Comparison of ENCODE assay signal across 10 cellular contexts in genomic region chr2:238127165-238128060, GRCh38. TPM values are rescaled to one million over a fixed set of nuclear protein-coding genes. Genes with fewer than 3 reads are reported as not detected.
DNase-seq lines count a peak whose midpoint lies in the region; ATAC-seq lines count a peak whose summit lies in the region.
"Had no signal": no experiment of that assay in that cellular context is flagged by ENCODE, and none has a peak within 500 bp of the region (broad histone marks: within the 10 kb centered on the region; RNA-seq: fewer than 3 reads in every experiment).

No MANE protein-coding gene starts in this region.

- peak overlapping the region; percentile 47 for H3K14ac ChIP-seq in neuronal stem cell (ENCODE audit: low read length)

- peak overlapping the region; percentile 92 for H3K18ac ChIP-seq in neuronal stem cell (ENCODE audit: low read length)

- peaks cover 8% of the 10 kb centered on the region for H3K79me1 ChIP-seq in neuronal stem cell (ENCODE audit: low read depth, low read length)

- peak overlapping the region; percentile 81 for H2AFZ ChIP-seq in neuronal stem cell (ENCODE audit: low read length)

- H2BK5ac ChIP-seq in neuronal stem cell (ENCODE audit: low read length) = peak overlapping the region; percentile 90

- peak overlapping the region; percentile 83 for H2BK15ac ChIP-seq in neuronal stem cell (ENCODE audit: low read length)

- no peak overlapping the region for H3K4me3 ChIP-seq in neuronal stem cell (ENCODE audit: low read length in 2 of 2)

- peak overlapping the region; percentile 41 for H2BK12ac ChIP-seq in neuronal stem cell (ENCODE audit: low read length)

- H2AK5ac ChIP-seq in neuronal stem cell (ENCODE audit: low read depth, low read length) = peak overlapping the region; percentile 94

- H3K4me1 ChIP-seq in neuronal stem cell (ENCODE audit: control insufficient read depth in 2 of 2, insufficient read depth in 1 of 2, low read depth in 1 of 2, low read length in 2 of 2) = peaks cover 2 to 5% of the 10 kb centered on the region in 2 donors

- H3K23ac ChIP-seq in neuronal stem cell (ENCODE audit: low read depth, low read length, poor library complexity) = peak overlapping the region; percentile 30

- no peak overlapping the region for H4K8ac ChIP-seq in neuronal stem cell (ENCODE audit: low read depth, low read length)

- H3K9me3 ChIP-seq in neuronal stem cell (replicated peaks in 1 of 2; ENCODE audit: control insufficient read depth in 2 of 2, insufficient read depth in 1 of 2, low read depth in 1 of 2, low read length in 2 of 2) = peaks cover 0 to 5% of the 10 kb centered on the region in 2 donors

- H3K4ac ChIP-seq in neuronal stem cell (ENCODE audit: low read length) = peak overlapping the region; percentile 53

- H3K9ac ChIP-seq in neuronal stem cell (ENCODE audit: low read depth, low read length, poor library complexity) = peak overlapping the region; percentile 27

- no peak overlapping the region for H4K91ac ChIP-seq in neuronal stem cell (ENCODE audit: low read depth, low read length, poor library complexity)

- no peak overlapping the region for H3K27ac ChIP-seq in neuronal stem cell (replicated peaks; ENCODE audit: low read length)

- H3K4me2 ChIP-seq in neuronal stem cell (ENCODE audit: insufficient read depth, low read length, poor library complexity, severe bottlenecking) = no peak overlapping the region

- no CpG with 5 or more reads among the region's 36 CpGs for WGBS in neuronal stem cell (ENCODE audit: extremely low coverage in 2 of 2, insufficient read length in 2 of 2, insufficient replicate concordance in 1 of 2), 2 donors

- peak overlapping the region; percentile 11 for H2BK120ac ChIP-seq in neuronal stem cell (ENCODE audit: low read depth, low read length)

- peak; percentile 59 for DNase-seq in Daoy (ENCODE audit: low read depth)
- DNase-seq in epidermal melanocyte (ENCODE audit: insufficient read length, low spot score) = peak; percentile 74
- DNase-seq in neuronal stem cell (ENCODE audit: low spot score) = no peak
- no peak for DNase-seq in NCI-H1694 (lab: John Stamatoyannopoulos, UW)
- DNase-seq in stimulated activated CD4-positive, alpha-beta T cell treated with anti-CD3 and anti-CD28 coated beads, Interleukin-12 subunit alpha, Interleukin-12 subunit beta, amount 100 ng/mL, for 4 hours = no peak
- DNase-seq: naive B cell, NCI-H1048 had no signal

- ATAC-seq in HG03159 (IDR thresholded peaks at IDR 0.05; ENCODE audit: unreplicated experiment) (peak; percentile 64), GM19324 (IDR thresholded peaks at IDR 0.05; ENCODE audit: low FRiP score, unreplicated experiment) (no peak), HG02642 (IDR thresholded peaks at IDR 0.05; ENCODE audit: poor library complexity, unreplicated experiment) (no peak)

- peaks cover 0 to 3% (median 0%) of the 10 kb centered on the region in 3 experiments for H3K27me3 ChIP-seq in neuronal stem cell (ENCODE audit: control insufficient read depth in 3 of 3, insufficient read depth in 3 of 3, low read depth in 1 of 3, low read length in 3 of 3)

- H3K36me3 ChIP-seq in neuronal stem cell (replicated peaks in 1 of 2; ENCODE audit: control insufficient read depth in 2 of 2, insufficient read depth in 2 of 2, low read length in 2 of 2) = peaks cover 0 to 2% of the 10 kb centered on the region in 2 donors

RNA-seq across cellular contexts. Expression of gene KLHL30, which starts 11.1 kb away (rescaled TPM):
- total RNA-seq in Daoy (2014; rRNA removed; shearing (Covaris generic)) = 0.17 TPM in 1 of 2 replicates, not detected in the other
- polyA plus RNA-seq in neuronal stem cell (2013, experiment 1 of 2) = 0.06 TPM
- polyA plus RNA-seq in neuronal stem cell (2013, experiment 2 of 2) = 0.07 TPM

RNA-seq across cellular contexts. Expression of gene ESPNL, which starts 27.3 kb away (rescaled TPM):
- total RNA-seq in Daoy (2014; rRNA removed; shearing (Covaris generic)) = 0.40 and 0.54 TPM in 2 replicates
- polyA plus RNA-seq in neuronal stem cell (2013, experiment 1 of 2) = 0.45 TPM
- polyA plus RNA-seq in neuronal stem cell (2013, experiment 2 of 2) = 0.46 TPM

RNA-seq across cellular contexts. Expression of gene ERFE, which starts 31.4 kb away (rescaled TPM):
- total RNA-seq in Daoy (2014; rRNA removed; shearing (Covaris generic)) = 3.6 and 6.8 TPM in 2 replicates
- polyA plus RNA-seq in neuronal stem cell (2013, experiment 1 of 2) = 0.43 TPM
- 0.37 TPM for polyA plus RNA-seq in neuronal stem cell (2013, experiment 2 of 2)

Comparison
In these comparisons a context has a peak if more than half of its experiments do, and no peak if none do; other contexts are left out.
1. DNase-seq: peak in Daoy (single experiment) and epidermal melanocyte (single experiment); none in neuronal stem cell (single experiment), NCI-H1694 (single experiment) and stimulated activated CD4-positive, alpha-beta T cell treated with anti-CD3 and anti-CD28 coated beads, Interleukin-12 subunit alpha, Interleukin-12 subunit beta, amount 100 ng/mL, for 4 hours (single experiment).